Comparison of ENCODE assay signal across 27 cellular contexts in genomic region chr1:71755441-71755840, GRCh38.
"Had no signal": no experiment of that assay in that cellular context is flagged by ENCODE, and none has a peak within 500 bp of the region (broad histone marks: within the 10 kb centered on the region; RNA-seq: fewer than 3 reads in every experiment).

No MANE protein-coding gene starts in this region.

- H3K27ac ChIP-seq: coronary artery, esophagus muscularis mucosa, foreskin keratinocyte, ovary, psoas muscle, sigmoid colon, stomach, thyroid gland, vagina had no signal

- H3K36me3 ChIP-seq: esophagus muscularis mucosa, ovary, sigmoid colon, stomach, thyroid gland, vagina had no signal

- H3K9me3 ChIP-seq: esophagus muscularis mucosa, mucosa of descending colon, ovary, psoas muscle, sigmoid colon, stomach, thyroid gland, vagina had no signal

- DNase-seq: dermis blood vessel endothelial cell; effector memory CD4-positive, alpha-beta T cell; foreskin keratinocyte; glutamatergic neuron; hypothalamus; mucosa of descending colon; naive thymus-derived CD4-positive, alpha-beta T cell; nucleus accumbens; ovary; posterior cingulate gyrus; psoas muscle; right cardiac atrium; sigmoid colon; stimulated activated CD4-positive, alpha-beta T cell treated with anti-CD3 and anti-CD28 coated beads, Interleukin-2, amount 100 ng/mL, for 24 hours; stimulated activated CD4-positive, alpha-beta T cell treated with anti-CD3 and anti-CD28 coated beads, Interleukin-4, amount 100 ng/mL, for 24 hours; stimulated activated naive CD4-positive, alpha-beta T cell treated with Interleukin-2 at 50 U/mL for 16 hours; stomach; thyroid gland; trophoblast cell had no signal

- H3K27me3 ChIP-seq: esophagus muscularis mucosa, foreskin keratinocyte, ovary, sigmoid colon, stomach, thyroid gland, vagina had no signal

- H3K4me1 ChIP-seq: esophagus muscularis mucosa, foreskin keratinocyte, psoas muscle, sigmoid colon, stomach, thyroid gland, vagina had no signal

- ATAC-seq: foreskin keratinocyte; left lobe of liver; mucosa of descending colon; naive thymus-derived CD4-positive, alpha-beta T cell; psoas muscle; right cardiac atrium; stimulated activated effector memory CD8-positive, alpha-beta T cell treated with anti-CD3 and anti-CD28 coated beads, Interleukin-12 subunit alpha, Interleukin-12 subunit beta, amount 100 ng/mL, for 72 hours had no signal

- H3K4me3 ChIP-seq: coronary artery, esophagus muscularis mucosa, lung, mucosa of descending colon, ovary, psoas muscle, sigmoid colon, stomach, thyroid gland, vagina had no signal

- FAIRE-seq: endothelial cell of umbilical vein, keratinocyte had no signal
